ENCODE assay signal across 8 cellular contexts in genomic region chr3:194671511-194671899, GRCh38.
A peak's percentile ranks its signal among the peaks of the same experiment; 100 is the strongest.
DNase-seq lines count a peak whose midpoint lies in the region; ATAC-seq and TF ChIP-seq lines count a peak whose summit lies in the region.

No MANE protein-coding gene starts in this region.

- TF ChIP-seq CTCF in astrocyte of the spinal cord (IDR thresholded peaks at IDR 0.05; ENCODE audit: low read depth, low read length), result peak; percentile 59

- H3K4me1 Mint-ChIP-seq in activated T-cell treated with anti-CD3 and anti-CD28 coated beads, Interleukin-2, amount 50 U/mL, for 24 hours (ENCODE audit: low read depth), result peaks cover 66% of the 10 kb centered on the region
- peaks cover 58% of the 10 kb centered on the region for H3K4me1 Mint-ChIP-seq in stimulated activated naive CD8-positive, alpha-beta T cell treated with anti-CD3 and anti-CD28 coated beads, Interleukin-15, amount 100 ng/mL, for 72 hours

- peak overlapping the region; percentile 99 for H3K27ac Mint-ChIP-seq in activated T-cell treated with anti-CD3 and anti-CD28 coated beads, Interleukin-2, amount 50 U/mL, for 24 hours
- peak overlapping the region; percentile 98 to 99 for H3K27ac Mint-ChIP-seq in stimulated activated naive CD8-positive, alpha-beta T cell treated with anti-CD3 and anti-CD28 coated beads, Interleukin-15, amount 100 ng/mL, for 72 hours

- in situ Hi-C loops in astrocyte of the spinal cord (cut with HindIII; ENCODE audit: low sequenced_read_pairs), result no loop called here

- no peaks in the 10 kb centered on the region for H3K27me3 Mint-ChIP-seq in activated T-cell treated with anti-CD3 and anti-CD28 coated beads, Interleukin-2, amount 50 U/mL, for 24 hours
- H3K27me3 Mint-ChIP-seq in stimulated activated naive CD8-positive, alpha-beta T cell treated with anti-CD3 and anti-CD28 coated beads, Interleukin-15, amount 100 ng/mL, for 72 hours, result no peaks in the 10 kb centered on the region

- peak; percentile 16 for ATAC-seq in HG02642 (IDR thresholded peaks at IDR 0.05; ENCODE audit: poor library complexity, unreplicated experiment)
- ATAC-seq in stimulated activated naive CD8-positive, alpha-beta T cell treated with anti-CD3 and anti-CD28 coated beads, Interleukin-15, amount 100 ng/mL, for 72 hours, result no peak

- peak overlapping the region; percentile 94 for H3K4me3 Mint-ChIP-seq in activated T-cell treated with anti-CD3 and anti-CD28 coated beads, Interleukin-2, amount 50 U/mL, for 24 hours
- H3K4me3 Mint-ChIP-seq in stimulated activated naive CD8-positive, alpha-beta T cell treated with anti-CD3 and anti-CD28 coated beads, Interleukin-15, amount 100 ng/mL, for 72 hours, result peak overlapping the region; percentile 97 to 99

- H3K9me3 Mint-ChIP-seq in activated T-cell treated with anti-CD3 and anti-CD28 coated beads, Interleukin-2, amount 50 U/mL, for 24 hours, result no peaks in the 10 kb centered on the region
- H3K9me3 Mint-ChIP-seq in stimulated activated naive CD8-positive, alpha-beta T cell treated with anti-CD3 and anti-CD28 coated beads, Interleukin-15, amount 100 ng/mL, for 72 hours, result no peaks in the 10 kb centered on the region

- peaks cover 54% of the 10 kb centered on the region for H3K36me3 Mint-ChIP-seq in activated T-cell treated with anti-CD3 and anti-CD28 coated beads, Interleukin-2, amount 50 U/mL, for 24 hours (ENCODE audit: low read depth)

- peak overlapping the region; percentile 93 for H3K4me3 ChIP-seq in astrocyte of the spinal cord (ENCODE audit: low read depth, low read length)

- no peak for DNase-seq in activated T-cell treated with anti-CD3 and anti-CD28 coated beads, Interleukin-2, amount 50 U/mL, for 24 hours
- DNase-seq in activated T-cell treated with anti-CD3 and anti-CD28 coated beads for 4 hours, result no peak
- peak; percentile 25 for DNase-seq in NCI-H526 treated with DMSO at 0.1 percent for 48 hours (lab: John Stamatoyannopoulos, UW)
- DNase-seq in astrocyte of the spinal cord (ENCODE audit: low read depth, low spot score), result peak; percentile 60
- DNase-seq in iPS-NIHi7 (ENCODE audit: extremely low spot score), result peak; percentile 22
- DNase-seq in stimulated activated naive CD8-positive, alpha-beta T cell treated with anti-CD3 and anti-CD28 coated beads, Interleukin-15, amount 100 ng/mL, for 72 hours, result peak in 1 of 2 donors; percentile 30
- DNase-seq in medulla oblongata (ENCODE audit: extremely low spot score), result no peak

Comparison
In these comparisons a context has a peak if more than half of its experiments do, and no peak if none do; other contexts are left out.
1. DNase-seq: peak in NCI-H526 treated with DMSO at 0.1 percent for 48 hours (single experiment), astrocyte of the spinal cord (single experiment) and iPS-NIHi7 (single experiment); none in activated T-cell treated with anti-CD3 and anti-CD28 coated beads, Interleukin-2, amount 50 U/mL, for 24 hours (single experiment), activated T-cell treated with anti-CD3 and anti-CD28 coated beads for 4 hours (single experiment) and medulla oblongata (single experiment).